In the genomic region with DNA sequence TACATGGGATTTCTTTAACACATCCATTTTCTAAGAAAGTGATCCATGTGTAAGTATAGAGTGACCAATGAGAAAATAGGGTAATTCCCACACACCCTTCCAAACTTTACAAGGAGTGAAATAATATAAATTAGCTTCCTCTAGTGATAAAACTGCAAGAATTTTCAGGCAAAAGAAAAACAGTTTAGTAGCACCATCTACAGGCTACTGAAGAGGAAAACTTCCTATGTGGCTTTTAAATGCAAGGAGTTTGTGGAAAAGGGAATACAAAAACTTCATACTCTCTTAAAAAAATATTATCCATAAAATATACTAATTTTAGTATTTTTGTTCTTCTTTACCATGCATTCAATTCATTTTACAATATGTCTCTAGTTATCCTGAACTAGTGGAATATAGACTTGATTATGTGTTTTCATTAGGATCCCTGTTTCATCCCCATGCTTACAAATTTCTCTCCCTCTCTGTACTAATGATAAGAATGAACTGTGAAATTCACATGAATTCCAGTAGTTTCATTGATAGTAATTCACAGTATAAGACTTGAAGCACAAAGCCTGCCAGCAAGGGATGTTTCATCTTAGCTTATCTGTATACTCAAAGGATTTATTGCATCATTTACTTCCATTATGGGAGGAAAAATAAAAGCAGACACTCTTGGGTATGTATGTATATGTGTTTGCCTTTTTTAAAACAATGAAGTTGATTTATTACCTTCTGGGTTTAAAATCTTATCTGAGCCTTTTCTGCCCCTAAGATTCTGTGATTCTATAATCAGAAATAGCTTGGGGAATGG, we compare ENCODE assay signal across 10 cellular contexts.
A peak's percentile ranks its signal among the peaks of the same experiment; 100 is the strongest.
DNase-seq lines count a peak whose midpoint lies in the region; ATAC-seq, FAIRE-seq and TF ChIP-seq lines count a peak whose summit lies in the region.
"Had no signal": no experiment of that assay in that cellular context is flagged by ENCODE, and none has a peak within 500 bp of the region (broad histone marks: within the 10 kb centered on the region; RNA-seq: fewer than 3 reads in every experiment).

No MANE protein-coding gene starts in this region.

- peak; percentile 11 for TF ChIP-seq CTCF in activated CD8-positive, alpha-beta T cell treated with anti-CD3 and anti-CD28 coated beads for 36 hours (IDR thresholded peaks at IDR 0.05)
- peak; percentile 29; the same call in 1 of the 2 replicates for TF ChIP-seq CTCF in Panc1 (IDR thresholded peaks at IDR 0.05)
- peak in 4 of 6 experiments; percentile 11 to 57 (median 52) for TF ChIP-seq CTCF in thyroid gland (IDR thresholded peaks at IDR 0.05)

- no peak overlapping the region for H3K27ac ChIP-seq in Panc1 (ENCODE audit: low read length)
- H3K27ac ChIP-seq in thyroid gland = no peak overlapping the region
- H3K27ac ChIP-seq in CD4-positive, alpha-beta memory T cell (ENCODE audit: low read depth, low read length) = no peak overlapping the region

- H3K4me1 ChIP-seq in Panc1 (ENCODE audit: control insufficient read depth, insufficient read depth, low read length) = no peaks in the 10 kb centered on the region
- H3K4me1 ChIP-seq in thyroid gland = no peaks in the 10 kb centered on the region
- H3K4me1 ChIP-seq in CD4-positive, alpha-beta memory T cell (ENCODE audit: insufficient read depth, low read length) = no peaks in the 10 kb centered on the region
- H3K4me1 ChIP-seq: Caco-2 had no signal

- no peaks in the 10 kb centered on the region for H3K4me1 Mint-ChIP-seq in activated CD8-positive, alpha-beta T cell treated with anti-CD3 and anti-CD28 coated beads for 36 hours (ENCODE audit: low read depth)
- no peaks in the 10 kb centered on the region for H3K4me1 Mint-ChIP-seq in activated CD8-positive, alpha-beta T cell treated with anti-CD3 and anti-CD28 coated beads, Interleukin-2, amount 10 ng/mL, durations not matched to agents 7 days and 5 days (ENCODE audit: low read depth)
- H3K4me1 Mint-ChIP-seq in CD4-positive, alpha-beta memory T cell = no peaks in the 10 kb centered on the region
- no peaks in the 10 kb centered on the region for H3K4me1 Mint-ChIP-seq in activated naive CD4-positive, alpha-beta T cell treated with anti-CD3 and anti-CD28 coated beads for 36 hours (ENCODE audit: low read depth)
- H3K4me1 Mint-ChIP-seq: activated naive CD8-positive, alpha-beta T cell treated with anti-CD3 and anti-CD28 coated beads, Interleukin-2, amount 10 ng/mL, durations not matched to agents 7 days and 5 days had no signal

- intact Hi-C loops in activated CD8-positive, alpha-beta T cell treated with anti-CD3 and anti-CD28 coated beads for 36 hours (cut with micrococcal nuclease) = no loop called here
- intact Hi-C loops in Panc1 (cut with micrococcal nuclease; ENCODE audit: unreplicated experiment) = no loop called here
- intact Hi-C loops in thyroid gland (cut with DNase I) = no loop called here
- intact Hi-C loops in CD4-positive, alpha-beta memory T cell (cut with micrococcal nuclease) = no loop called here
- intact Hi-C loops in activated naive CD4-positive, alpha-beta T cell treated with anti-CD3 and anti-CD28 coated beads for 36 hours (cut with micrococcal nuclease) = loop anchor here (5.0 kb wide), 1 partner anchor 656 kb away; no protein-coding TSS in a partner anchor

- POLR2A ChIA-PET in activated CD8-positive, alpha-beta T cell treated with anti-CD3 and anti-CD28 coated beads for 36 hours (lab: Charles Lee) = no interaction called here
- POLR2A ChIA-PET in activated CD8-positive, alpha-beta T cell treated with anti-CD3 and anti-CD28 coated beads, Interleukin-2, amount 10 ng/mL, durations not matched to agents 7 days and 5 days (lab: Charles Lee) = no interaction called here
- POLR2A ChIA-PET in Panc1 (lab: Charles Lee) = no interaction called here
- POLR2A ChIA-PET in CD4-positive, alpha-beta memory T cell (lab: Charles Lee; ENCODE audit: partially characterized antibody) = no interaction called here

- no peaks in the 10 kb centered on the region for H3K9me3 Mint-ChIP-seq in activated CD8-positive, alpha-beta T cell treated with anti-CD3 and anti-CD28 coated beads for 36 hours
- no peaks in the 10 kb centered on the region for H3K9me3 Mint-ChIP-seq in activated CD8-positive, alpha-beta T cell treated with anti-CD3 and anti-CD28 coated beads, Interleukin-2, amount 10 ng/mL, durations not matched to agents 7 days and 5 days (ENCODE audit: insufficient read depth)
- H3K9me3 Mint-ChIP-seq in CD4-positive, alpha-beta memory T cell = peaks cover 0 to 4% (median 0%) of the 10 kb centered on the region in 8 donors
- no peaks in the 10 kb centered on the region for H3K9me3 Mint-ChIP-seq in activated naive CD4-positive, alpha-beta T cell treated with anti-CD3 and anti-CD28 coated beads for 36 hours
- H3K9me3 Mint-ChIP-seq: activated naive CD8-positive, alpha-beta T cell treated with anti-CD3 and anti-CD28 coated beads, Interleukin-2, amount 10 ng/mL, durations not matched to agents 7 days and 5 days had no signal

- no peaks in the 10 kb centered on the region for H3K36me3 Mint-ChIP-seq in activated CD8-positive, alpha-beta T cell treated with anti-CD3 and anti-CD28 coated beads for 36 hours (ENCODE audit: low read depth)
- no peaks in the 10 kb centered on the region for H3K36me3 Mint-ChIP-seq in activated CD8-positive, alpha-beta T cell treated with anti-CD3 and anti-CD28 coated beads, Interleukin-2, amount 10 ng/mL, durations not matched to agents 7 days and 5 days (ENCODE audit: low read depth)
- H3K36me3 Mint-ChIP-seq in CD4-positive, alpha-beta memory T cell = no peaks in the 10 kb centered on the region
- no peaks in the 10 kb centered on the region for H3K36me3 Mint-ChIP-seq in activated naive CD4-positive, alpha-beta T cell treated with anti-CD3 and anti-CD28 coated beads for 36 hours (ENCODE audit: low read depth)
- H3K36me3 Mint-ChIP-seq: activated naive CD8-positive, alpha-beta T cell treated with anti-CD3 and anti-CD28 coated beads, Interleukin-2, amount 10 ng/mL, durations not matched to agents 7 days and 5 days had no signal

- H3K36me3 ChIP-seq in Panc1 (ENCODE audit: control insufficient read depth, insufficient read depth, low read length) (no peaks in the 10 kb centered on the region), thyroid gland (no peaks in the 10 kb centered on the region)
- H3K36me3 ChIP-seq in CD4-positive, alpha-beta memory T cell (ENCODE audit: insufficient read depth, low read length) = no peaks in the 10 kb centered on the region

- DNase-seq in activated CD8-positive, alpha-beta T cell treated with anti-CD3 and anti-CD28 coated beads for 36 hours = no peak
- no peak for DNase-seq in activated CD8-positive, alpha-beta T cell treated with anti-CD3 and anti-CD28 coated beads, Interleukin-2, amount 10 ng/mL, durations not matched to agents 7 days and 5 days
- DNase-seq in Panc1 (ENCODE audit: low read depth, low spot score) = no peak
- DNase-seq in frontal cortex (ENCODE audit: low spot score in 2 of 2) = no peak
- no peak for DNase-seq in thyroid gland
- no peak for DNase-seq in CD4-positive, alpha-beta memory T cell
- no peak for DNase-seq in activated naive CD4-positive, alpha-beta T cell treated with anti-CD3 and anti-CD28 coated beads for 36 hours
- DNase-seq in dermis blood vessel endothelial cell = no peak
- DNase-seq: activated naive CD8-positive, alpha-beta T cell treated with anti-CD3 and anti-CD28 coated beads, Interleukin-2, amount 10 ng/mL, durations not matched to agents 7 days and 5 days; Caco-2 had no signal

- no peak for ATAC-seq in activated CD8-positive, alpha-beta T cell treated with anti-CD3 and anti-CD28 coated beads for 36 hours
- no peak for ATAC-seq in activated CD8-positive, alpha-beta T cell treated with anti-CD3 and anti-CD28 coated beads, Interleukin-2, amount 10 ng/mL, durations not matched to agents 7 days and 5 days
- ATAC-seq in Panc1 = no peak

- no peaks in the 10 kb centered on the region for H3K27me3 ChIP-seq in Panc1 (ENCODE audit: control insufficient read depth, insufficient read depth, low read length)
- no peaks in the 10 kb centered on the region for H3K27me3 ChIP-seq in thyroid gland
- H3K27me3 ChIP-seq in CD4-positive, alpha-beta memory T cell (ENCODE audit: insufficient read depth, low read length) = no peaks in the 10 kb centered on the region

- no peak overlapping the region for H3K4me3 Mint-ChIP-seq in activated CD8-positive, alpha-beta T cell treated with anti-CD3 and anti-CD28 coated beads for 36 hours
- H3K4me3 Mint-ChIP-seq in activated CD8-positive, alpha-beta T cell treated with anti-CD3 and anti-CD28 coated beads, Interleukin-2, amount 10 ng/mL, durations not matched to agents 7 days and 5 days = no peak overlapping the region
- no peak overlapping the region for H3K4me3 Mint-ChIP-seq in CD4-positive, alpha-beta memory T cell
- H3K4me3 Mint-ChIP-seq in activated naive CD4-positive, alpha-beta T cell treated with anti-CD3 and anti-CD28 coated beads for 36 hours = no peak overlapping the region
- H3K4me3 Mint-ChIP-seq: activated naive CD8-positive, alpha-beta T cell treated with anti-CD3 and anti-CD28 coated beads, Interleukin-2, amount 10 ng/mL, durations not matched to agents 7 days and 5 days had no signal

- H3K9me3 ChIP-seq in Panc1 (ENCODE audit: control insufficient read depth, insufficient read depth, low read depth, low read length) (no peaks in the 10 kb centered on the region), thyroid gland (no peaks in the 10 kb centered on the region)
- no peaks in the 10 kb centered on the region for H3K9me3 ChIP-seq in CD4-positive, alpha-beta memory T cell (ENCODE audit: control insufficient read depth in 1 of 2, low read length in 2 of 2)
- H3K9me3 ChIP-seq: Caco-2 had no signal

- in situ Hi-C loops in Panc1 (cut with HindIII; ENCODE audit: low pct_unique_long_range_greater_than_20kb, low sequenced_read_pairs) = no loop called here

- TF ChIP-seq POLR2A in thyroid gland (IDR thresholded peaks at IDR 0.05) = no peak

- H3K27me3 Mint-ChIP-seq in activated CD8-positive, alpha-beta T cell treated with anti-CD3 and anti-CD28 coated beads for 36 hours = no peaks in the 10 kb centered on the region
- H3K27me3 Mint-ChIP-seq in activated CD8-positive, alpha-beta T cell treated with anti-CD3 and anti-CD28 coated beads, Interleukin-2, amount 10 ng/mL, durations not matched to agents 7 days and 5 days (ENCODE audit: low read depth) = no peaks in the 10 kb centered on the region
- H3K27me3 Mint-ChIP-seq in CD4-positive, alpha-beta memory T cell = no peaks in the 10 kb centered on the region
- H3K27me3 Mint-ChIP-seq in activated naive CD4-positive, alpha-beta T cell treated with anti-CD3 and anti-CD28 coated beads for 36 hours (ENCODE audit: low read depth) = no peaks in the 10 kb centered on the region

- CTCF ChIA-PET in activated CD8-positive, alpha-beta T cell treated with anti-CD3 and anti-CD28 coated beads for 36 hours (lab: Charles Lee) = interaction anchor here (0.8 kb wide), 1 partner anchor 44 kb away, joined by 4 read pairs; no protein-coding TSS in a partner anchor
- CTCF ChIA-PET in activated CD8-positive, alpha-beta T cell treated with anti-CD3 and anti-CD28 coated beads, Interleukin-2, amount 10 ng/mL, durations not matched to agents 7 days and 5 days (lab: Charles Lee) = no interaction called here
- CTCF ChIA-PET in Panc1 (lab: Charles Lee) = no interaction called here
- CTCF ChIA-PET in CD4-positive, alpha-beta memory T cell (lab: Charles Lee; ENCODE audit: partially characterized antibody) = interaction anchor here (2.0 kb wide), 1 partner anchor 657 kb away, joined by 12 read pairs; no protein-coding TSS in a partner anchor
- CTCF ChIA-PET in activated naive CD4-positive, alpha-beta T cell treated with anti-CD3 and anti-CD28 coated beads for 36 hours (lab: Charles Lee) = interaction anchor here (0.8 to 1.9 kb wide), 2 partner anchors 11 to 31 kb away, joined by 3 to 4 read pairs; no protein-coding TSS in a partner anchor

- H3K4me3 ChIP-seq in Panc1 (ENCODE audit: low read depth in 2 of 2, low read length in 2 of 2) (no peak overlapping the region), thyroid gland (replicated peaks in 1 of 3) (no peak overlapping the region)
- H3K4me3 ChIP-seq in CD4-positive, alpha-beta memory T cell (ENCODE audit: low read length in 2 of 2) = no peak overlapping the region

- BruUV-seq in Panc1 (replicated peaks; lab: Mats Ljungman, UMichigan) = no TSS peak

- no peak overlapping the region for H3K27ac Mint-ChIP-seq in activated CD8-positive, alpha-beta T cell treated with anti-CD3 and anti-CD28 coated beads for 36 hours
- H3K27ac Mint-ChIP-seq in activated CD8-positive, alpha-beta T cell treated with anti-CD3 and anti-CD28 coated beads, Interleukin-2, amount 10 ng/mL, durations not matched to agents 7 days and 5 days = no peak overlapping the region
- H3K27ac Mint-ChIP-seq in CD4-positive, alpha-beta memory T cell = no peak overlapping the region
- H3K27ac Mint-ChIP-seq in activated naive CD4-positive, alpha-beta T cell treated with anti-CD3 and anti-CD28 coated beads for 36 hours = no peak overlapping the region
- H3K27ac Mint-ChIP-seq: activated naive CD8-positive, alpha-beta T cell treated with anti-CD3 and anti-CD28 coated beads, Interleukin-2, amount 10 ng/mL, durations not matched to agents 7 days and 5 days had no signal

- FAIRE-seq in frontal cortex (lab: Jason Lieb, UNC) = peak; percentile 88

Comparison
In these comparisons a context has a peak if more than half of its experiments do, and no peak if none do; other contexts are left out.
1. CTCF ChIA-PET loops: an anchor here in activated CD8-positive, alpha-beta T cell treated with anti-CD3 and anti-CD28 coated beads for 36 hours (0.8 kb wide), CD4-positive, alpha-beta memory T cell (2.0 kb wide) and activated naive CD4-positive, alpha-beta T cell treated with anti-CD3 and anti-CD28 coated beads for 36 hours (0.8 to 1.9 kb wide); none called in activated CD8-positive, alpha-beta T cell treated with anti-CD3 and anti-CD28 coated beads, Interleukin-2, amount 10 ng/mL, durations not matched to agents 7 days and 5 days and Panc1.